In genomic region chr13:97723655-97724054, GRCh38 we compare ENCODE assay signal across 15 cellular contexts.
"Had no signal": no experiment of that assay in that cellular context is flagged by ENCODE, and none has a peak within 500 bp of the region (broad histone marks: within the 10 kb centered on the region; RNA-seq: fewer than 3 reads in every experiment).

No MANE protein-coding gene starts in this region.

- DNase-seq: activated CD4-positive, alpha-beta T cell treated with anti-CD3 and anti-CD28 coated beads, Interleukin-2, amount 50 U/mL, for 1 hour; activated naive CD4-positive, alpha-beta T cell treated with anti-CD3 and anti-CD28 coated beads, Interleukin-2, amount 50 U/mL, for 16 hours; activated T-cell treated with anti-CD3 and anti-CD28 coated beads for 4 hours; effector CD4-positive, alpha-beta T cell; foreskin melanocyte; heart right ventricle; mesendoderm; ovary; stimulated activated CD4-positive, alpha-beta T cell treated with anti-CD3 and anti-CD28 coated beads, Interleukin-12 subunit alpha, Interleukin-12 subunit beta, amount 100 ng/mL, for 4 hours; stimulated activated CD4-positive, alpha-beta T cell treated with anti-CD3 and anti-CD28 coated beads, Interleukin-2, amount 100 ng/mL, for 48 hours; testis; uterus had no signal

- H3K9me3 ChIP-seq: breast epithelium, heart right ventricle, ovary, testis, uterus had no signal

- H3K4me1 ChIP-seq: breast epithelium, heart right ventricle, testis, uterus had no signal

- H3K4me3 ChIP-seq: breast epithelium, heart right ventricle, ovary, testis, uterus had no signal

- ATAC-seq: heart right ventricle had no signal

- H3K27ac Mint-ChIP-seq: activated T-helper 2 cell treated with anti-CD3 and anti-CD28 coated beads, Interferon-gamma antibody, Interleukin-2, Interleukin-4, amounts not matched to agents 10 μg/mL and 5 μg/mL and 100 μg/mL, durations not matched to agents 14 hours and 24 hours and 36 hours; stimulated activated naive CD8-positive, alpha-beta T cell treated with anti-CD3 and anti-CD28 coated beads, Interleukin-15, Interleukin-2, amounts not matched to agents 100 ng/mL and 50 ng/mL, for 24 hours had no signal

- H3K4me3 Mint-ChIP-seq: stimulated activated naive CD8-positive, alpha-beta T cell treated with anti-CD3 and anti-CD28 coated beads, Interleukin-15, Interleukin-2, amounts not matched to agents 100 ng/mL and 50 ng/mL, for 24 hours had no signal

- H3K9me3 Mint-ChIP-seq: activated T-helper 2 cell treated with anti-CD3 and anti-CD28 coated beads, Interferon-gamma antibody, Interleukin-2, Interleukin-4, amounts not matched to agents 10 μg/mL and 5 μg/mL and 100 μg/mL, durations not matched to agents 14 hours and 24 hours and 36 hours; stimulated activated naive CD8-positive, alpha-beta T cell treated with anti-CD3 and anti-CD28 coated beads, Interleukin-15, Interleukin-2, amounts not matched to agents 100 ng/mL and 50 ng/mL, for 24 hours had no signal

- H3K27me3 ChIP-seq: breast epithelium, heart right ventricle, ovary, testis, uterus had no signal

- H3K27ac ChIP-seq: breast epithelium, heart right ventricle, ovary, testis, uterus had no signal

- H3K36me3 ChIP-seq: breast epithelium, heart right ventricle, ovary, uterus had no signal
